ENCODE assay signal across 8 cellular contexts in the genomic region with DNA sequence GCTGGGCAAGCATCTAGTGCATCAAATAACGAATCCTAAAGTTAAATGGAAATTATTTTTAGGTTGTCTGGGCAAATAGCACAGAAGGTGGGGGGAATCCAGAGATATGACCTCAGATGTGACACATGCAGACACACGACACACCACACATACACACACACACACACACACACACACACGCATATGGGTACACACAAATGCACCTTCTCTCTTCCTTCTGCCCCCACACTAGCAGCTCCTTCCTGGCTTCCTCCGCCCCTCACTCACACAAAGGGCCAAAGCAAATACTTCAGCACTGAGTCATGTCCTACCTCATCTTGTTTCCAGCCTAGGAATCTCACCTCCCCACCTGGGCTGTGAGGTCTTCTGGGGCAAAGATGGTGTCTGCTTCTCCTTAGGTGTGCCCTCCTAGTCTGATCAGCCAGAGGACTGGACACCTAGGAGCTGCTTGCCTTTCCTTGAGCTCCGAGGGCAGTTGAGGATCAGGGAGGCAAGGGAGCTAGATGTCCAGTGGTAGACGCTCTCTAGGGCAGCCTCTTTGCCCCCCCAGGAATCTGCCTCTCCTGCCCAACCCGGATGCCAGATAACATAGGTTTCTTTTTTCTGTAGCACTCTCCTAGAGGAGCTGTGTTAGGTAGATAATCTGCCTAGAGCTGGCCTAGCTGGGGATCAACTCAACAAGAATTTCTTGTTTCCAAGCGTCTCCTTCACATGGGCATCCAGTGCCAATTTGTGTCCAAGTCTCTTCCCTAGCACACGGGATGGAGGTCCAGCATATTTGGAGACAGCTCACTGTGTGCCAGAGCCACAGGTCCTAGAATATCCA. TPM values are rescaled to one million over a fixed set of nuclear protein-coding genes. Genes with fewer than 3 reads are reported as not detected.
A peak's percentile ranks its signal among the peaks of the same experiment; 100 is the strongest.
DNase-seq lines count a peak whose midpoint lies in the region; ATAC-seq and TF ChIP-seq lines count a peak whose summit lies in the region.

No MANE protein-coding gene starts in this region.

- peaks cover 4 to 30% (median 25%) of the 10 kb centered on the region in 9 donors for H3K4me1 ChIP-seq in heart right ventricle

- peak overlapping the region in 9 of 10 donors; percentile 19 to 79 (median 60) for H3K27ac ChIP-seq in heart right ventricle

- 72 to 77% methylated on average over 9 of the region's 9 CpGs for WGBS in heart right ventricle, 2 donors

- CTCF ChIA-PET in activated CD8-positive, alpha-beta T cell treated with anti-CD3 and anti-CD28 coated beads for 36 hours (lab: Charles Lee) = interaction anchor here (1.2 to 2.8 kb wide), 7 partner anchors 9 to 76 kb away, joined by 3 to 13 read pairs (median 6); no protein-coding TSS in a partner anchor

- no peak for TF ChIP-seq CTCF in activated CD8-positive, alpha-beta T cell treated with anti-CD3 and anti-CD28 coated beads for 36 hours (IDR thresholded peaks at IDR 0.05)
- no peak for TF ChIP-seq CTCF in heart right ventricle (IDR thresholded peaks at IDR 0.05)

- H3K27me3 ChIP-seq in H7 (ENCODE audit: control insufficient read depth, insufficient read depth, low read length) (no peaks in the 10 kb centered on the region), heart right ventricle (no peaks in the 10 kb centered on the region)

- intact Hi-C loops in activated CD8-positive, alpha-beta T cell treated with anti-CD3 and anti-CD28 coated beads for 36 hours (cut with micrococcal nuclease) = no loop called here
- intact Hi-C loops in heart right ventricle (cut with DNase I) = loop anchor here in 2 of 10 donors (5.0 to 10.0 kb wide), 3 partner anchors 44 to 99 kb away; a partner anchor contains a TSS

- H3K9me3 ChIP-seq in heart right ventricle = no peaks in the 10 kb centered on the region

- H3K27ac Mint-ChIP-seq in activated CD8-positive, alpha-beta T cell treated with anti-CD3 and anti-CD28 coated beads for 36 hours = peak overlapping the region; percentile 62

- H3K36me3 Mint-ChIP-seq in activated CD8-positive, alpha-beta T cell treated with anti-CD3 and anti-CD28 coated beads for 36 hours (ENCODE audit: low read depth) = no peaks in the 10 kb centered on the region

- POLR2A ChIA-PET in activated CD8-positive, alpha-beta T cell treated with anti-CD3 and anti-CD28 coated beads for 36 hours (lab: Charles Lee) = interaction anchor here (0.8 to 4.5 kb wide), 11 partner anchors 10 to 227 kb away, joined by 3 to 25 read pairs (median 3); a partner anchor contains a TSS

- peak; percentile 76 for DNase-seq in H7
- peak; percentile 90 for DNase-seq in activated CD8-positive, alpha-beta T cell treated with anti-CD3 and anti-CD28 coated beads for 36 hours
- no peak for DNase-seq in heart right ventricle
- peak; percentile 67 for DNase-seq in stimulated activated CD4-positive, alpha-beta T cell treated with anti-CD3 and anti-CD28 coated beads, Interleukin-2, amount 100 ng/mL, for 4 hours (ENCODE audit: low read depth)
- DNase-seq in NCI-H524 (lab: John Stamatoyannopoulos, UW) = no peak
- no peak for DNase-seq in NCI-H128 (lab: John Stamatoyannopoulos, UW; ENCODE audit: unreplicated experiment)

- H3K36me3 ChIP-seq in H7 (replicated peaks; ENCODE audit: control insufficient read depth, insufficient read depth, low read length) = no peaks in the 10 kb centered on the region
- H3K36me3 ChIP-seq in heart right ventricle = no peaks in the 10 kb centered on the region

- peaks cover 41% of the 10 kb centered on the region for H3K4me1 Mint-ChIP-seq in activated CD8-positive, alpha-beta T cell treated with anti-CD3 and anti-CD28 coated beads for 36 hours (ENCODE audit: low read depth)

- no peaks in the 10 kb centered on the region for H3K27me3 Mint-ChIP-seq in activated CD8-positive, alpha-beta T cell treated with anti-CD3 and anti-CD28 coated beads for 36 hours

- H3K4me3 Mint-ChIP-seq in activated CD8-positive, alpha-beta T cell treated with anti-CD3 and anti-CD28 coated beads for 36 hours = no peak overlapping the region

- H3K4me3 ChIP-seq in H7 (ENCODE audit: insufficient read depth, low read depth, low read length) (no peak overlapping the region), heart right ventricle (no peak overlapping the region)

- peak; percentile 92 for ATAC-seq in activated CD8-positive, alpha-beta T cell treated with anti-CD3 and anti-CD28 coated beads for 36 hours
- ATAC-seq in heart right ventricle (no peak), HG02973 (IDR thresholded peaks at IDR 0.05; ENCODE audit: unreplicated experiment) (no peak), GM21737 (IDR thresholded peaks at IDR 0.05; ENCODE audit: unreplicated experiment) (no peak)

- H3K9me3 Mint-ChIP-seq in activated CD8-positive, alpha-beta T cell treated with anti-CD3 and anti-CD28 coated beads for 36 hours = no peaks in the 10 kb centered on the region

RNA-seq across cellular contexts. Expression of a gene that starts 14.3 kb away (rescaled TPM):
- 29.5 and 33.7 TPM in 2 replicates for total RNA-seq in H7 (2014; rRNA removed; shearing (Covaris generic))
- total RNA-seq in activated CD8-positive, alpha-beta T cell treated with anti-CD3 and anti-CD28 coated beads for 36 hours = 10 to 100 TPM; 58.7 to 61.2 TPM
- total RNA-seq in heart right ventricle = 10 to 100 TPM; 17.9 to 38.5 (median 25.2) TPM
- 1 to 10 TPM; 5.4 to 7.9 TPM for polyA plus RNA-seq in heart right ventricle

Comparison
In these comparisons a context has a peak if more than half of its experiments do, and no peak if none do; other contexts are left out.
1. DNase-seq: peak in H7 (single experiment), activated CD8-positive, alpha-beta T cell treated with anti-CD3 and anti-CD28 coated beads for 36 hours (single experiment) and stimulated activated CD4-positive, alpha-beta T cell treated with anti-CD3 and anti-CD28 coated beads, Interleukin-2, amount 100 ng/mL, for 4 hours (single experiment); none in heart right ventricle (0 of 2), NCI-H524 (0 of 2) and NCI-H128 (single experiment).